In the genomic region with DNA sequence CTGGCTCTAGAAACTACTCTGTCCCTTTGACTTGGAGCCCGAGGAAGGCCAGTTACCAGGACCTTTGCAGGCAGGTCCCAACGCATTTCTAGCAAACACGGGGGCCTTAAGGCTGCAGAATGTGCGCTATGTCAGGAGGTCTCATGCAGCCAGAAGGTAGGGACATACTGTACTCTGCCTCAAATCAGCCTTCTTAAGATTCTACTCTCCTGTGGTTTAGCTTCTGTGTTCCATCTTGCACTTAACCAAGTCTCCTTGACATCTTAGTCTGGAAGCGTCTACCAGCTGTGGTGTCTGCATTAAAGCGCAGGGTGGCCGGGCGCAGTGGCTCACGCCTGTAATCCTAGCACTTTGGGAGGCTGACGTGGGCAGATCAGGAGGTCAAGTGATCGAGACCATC, we compare ENCODE assay signal across 28 cellular contexts.
DNase-seq lines count a peak whose midpoint lies in the region; ATAC-seq, FAIRE-seq and TF ChIP-seq lines count a peak whose summit lies in the region.
"Had no signal": no experiment of that assay in that cellular context is flagged by ENCODE, and none has a peak within 500 bp of the region (broad histone marks: within the 10 kb centered on the region; RNA-seq: fewer than 3 reads in every experiment).

No MANE protein-coding gene starts in this region.

- ATAC-seq in natural killer cell (no peak), psoas muscle (peak in 2 of 4 donors; percentile 15 to 55), GM19452 (IDR thresholded peaks at IDR 0.05; ENCODE audit: unreplicated experiment) (no peak), HepG2 (no peak)
- ATAC-seq in natural killer cell treated with Interleukin-12 subunit alpha and Interleukin-12 subunit beta and Interleukin-15 and Interleukin-18, amount 100 ng/mL, for 72 hours, result no peak
- ATAC-seq: activated CD8-positive, alpha-beta T cell treated with anti-CD3 and anti-CD28 coated beads for 36 hours; stimulated activated naive CD8-positive, alpha-beta T cell treated with anti-CD3 and anti-CD28 coated beads, Interleukin-15, amount 100 ng/mL, for 72 hours had no signal

- DNase-seq in natural killer cell (no peak), psoas muscle (peak in 1 of 2 donors; percentile 61), neural progenitor cell (ENCODE audit: low spot score) (no peak), HepG2 (ENCODE audit: low spot score) (no peak)
- no peak for DNase-seq in natural killer cell treated with Interleukin-12 subunit alpha and Interleukin-12 subunit beta and Interleukin-15 and Interleukin-18, amount 100 ng/mL, for 72 hours (ENCODE audit: low spot score)
- DNase-seq: activated CD8-positive, alpha-beta T cell treated with anti-CD3 and anti-CD28 coated beads for 36 hours; activated effector memory CD4-positive, alpha-beta T cell treated with Interleukin-2 at 50 U/mL for 16 hours; activated naive CD8-positive, alpha-beta T cell treated with anti-CD3 and anti-CD28 coated beads for 36 hours; COR-L47; DND-41; H7; heart left ventricle; KG1; kidney glomerular epithelial cell; mesenchymal stem cell; NCI-H1436; NCI-H2081 treated with DMSO at 0.1 percent for 48 hours; nucleus accumbens; stimulated activated CD4-positive, alpha-beta T cell treated with anti-CD3 and anti-CD28 coated beads, Interleukin-1b, Interleukin-23, amount 100 ng/mL, for 48 hours; stimulated activated CD8-positive, alpha-beta memory T cell treated with anti-CD3 and anti-CD28 coated beads, Interleukin-4, amount 100 ng/mL, for 48 hours; stimulated activated naive CD8-positive, alpha-beta T cell treated with anti-CD3 and anti-CD28 coated beads, Interleukin-15, amount 100 ng/mL, for 72 hours; trophoblast cell had no signal

- H3K36me3 Mint-ChIP-seq in natural killer cell (no peaks in the 10 kb centered on the region), neural progenitor cell (no peaks in the 10 kb centered on the region)
- no peaks in the 10 kb centered on the region for H3K36me3 Mint-ChIP-seq in natural killer cell treated with Interleukin-12 subunit alpha and Interleukin-12 subunit beta and Interleukin-15 and Interleukin-18, amount 100 ng/mL, for 72 hours
- H3K36me3 Mint-ChIP-seq: activated naive CD8-positive, alpha-beta T cell treated with anti-CD3 and anti-CD28 coated beads for 36 hours had no signal

- H3K9ac ChIP-seq in neural progenitor cell, result no peak overlapping the region
- H3K9ac ChIP-seq in HepG2 (ENCODE audit: insufficient read depth, low read depth, low read length), result no peak overlapping the region
- H3K9ac ChIP-seq: BLaER1 treated with 17β-estradiol and CSF1 and Interleukin-3, amounts not matched to agents 10 nM and 100 nM had no signal

- peaks cover 22 to 33% of the 10 kb centered on the region in 2 donors for H3K4me1 Mint-ChIP-seq in natural killer cell
- peaks cover 9 to 13% of the 10 kb centered on the region in 2 donors for H3K4me1 Mint-ChIP-seq in natural killer cell treated with Interleukin-12 subunit alpha and Interleukin-12 subunit beta and Interleukin-15 and Interleukin-18, amount 100 ng/mL, for 72 hours (ENCODE audit: low read depth in 2 of 2)
- H3K4me1 Mint-ChIP-seq in neural progenitor cell, result peaks cover 5% of the 10 kb centered on the region
- H3K4me1 Mint-ChIP-seq: activated naive CD8-positive, alpha-beta T cell treated with anti-CD3 and anti-CD28 coated beads for 36 hours; stimulated activated naive CD8-positive, alpha-beta T cell treated with anti-CD3 and anti-CD28 coated beads, Interleukin-15, amount 100 ng/mL, for 72 hours had no signal

- H3K36me3 ChIP-seq in psoas muscle (ENCODE audit: insufficient read depth in 1 of 2, low read depth in 1 of 2) (no peaks in the 10 kb centered on the region), neural progenitor cell (no peaks in the 10 kb centered on the region), HepG2 (replicated peaks in 1 of 2; ENCODE audit: control insufficient read depth in 1 of 2, insufficient read depth in 2 of 2, low read length in 2 of 2) (no peaks in the 10 kb centered on the region)
- H3K36me3 ChIP-seq: BLaER1 treated with 17β-estradiol and CSF1 and Interleukin-3, amounts not matched to agents 10 nM and 100 nM; heart left ventricle had no signal

- CTCF ChIA-PET in HepG2 (lab: Yijun Ruan, JAX; ENCODE audit: low intra/inter-chr PET ratio, low total read pairs), result no interaction called here

- H3K27ac Mint-ChIP-seq in natural killer cell (peak overlapping the region; percentile 41 to 78), neural progenitor cell (no peak overlapping the region)
- no peak overlapping the region for H3K27ac Mint-ChIP-seq in natural killer cell treated with Interleukin-12 subunit alpha and Interleukin-12 subunit beta and Interleukin-15 and Interleukin-18, amount 100 ng/mL, for 72 hours
- H3K27ac Mint-ChIP-seq: activated CD8-positive, alpha-beta T cell treated with anti-CD3 and anti-CD28 coated beads for 36 hours; activated naive CD8-positive, alpha-beta T cell treated with anti-CD3 and anti-CD28 coated beads for 36 hours; T-helper 2 cell treated with Interferon-gamma antibody and Interleukin-4, amounts not matched to agents 5 μg/mL and 100 μg/mL, for 36 hours had no signal

- H3K79me2 ChIP-seq in neural progenitor cell (ENCODE audit: low read depth) (no peaks in the 10 kb centered on the region), HepG2 (ENCODE audit: insufficient read depth, low read length) (no peaks in the 10 kb centered on the region)

- H3K9me3 ChIP-seq in psoas muscle (no peaks in the 10 kb centered on the region), neural progenitor cell (ENCODE audit: low read depth) (no peaks in the 10 kb centered on the region), HepG2 (ENCODE audit: low read length) (no peaks in the 10 kb centered on the region)
- H3K9me3 ChIP-seq: ascending aorta, heart left ventricle had no signal

- H4K20me1 ChIP-seq in neural progenitor cell (ENCODE audit: low read depth) (no peaks in the 10 kb centered on the region), HepG2 (ENCODE audit: insufficient read depth, low read length) (no peaks in the 10 kb centered on the region)
- H4K20me1 ChIP-seq: BLaER1 treated with 17β-estradiol and CSF1 and Interleukin-3, amounts not matched to agents 10 nM and 100 nM had no signal

- intact Hi-C loops in natural killer cell (cut with micrococcal nuclease), result no loop called here
- intact Hi-C loops in psoas muscle (cut with DNase I), result no loop called here
- intact Hi-C loops in HepG2 (cut with micrococcal nuclease; ENCODE audit: unreplicated experiment), result no loop called here

- no TSS peak for BruUV-seq in HepG2 (replicated peaks; lab: Mats Ljungman, UMichigan)

- in situ Hi-C loops in HepG2 (cut with HindIII; ENCODE audit: extremely low pct_ligation_motif_present, low pct_unique_long_range_greater_than_20kb), result loop anchor here (10.0 kb wide), 1 partner anchor 274 kb away; no protein-coding TSS in a partner anchor

- H3K27ac ChIP-seq in cingulate gyrus (ENCODE audit: low read depth, low read length), result peak overlapping the region; percentile 32
- H3K27ac ChIP-seq in psoas muscle, result peak overlapping the region; percentile 51
- no peak overlapping the region for H3K27ac ChIP-seq in neural progenitor cell
- no peak overlapping the region for H3K27ac ChIP-seq in HepG2 (ENCODE audit: extremely low read length, insufficient read depth, low read length)
- H3K27ac ChIP-seq: ascending aorta; BLaER1 treated with 17β-estradiol and CSF1 and Interleukin-3, amounts not matched to agents 10 nM and 100 nM; heart left ventricle had no signal

- H3K4me2 ChIP-seq in neural progenitor cell (no peak overlapping the region), HepG2 (ENCODE audit: low read depth, low read length) (no peak overlapping the region)
- H3K4me2 ChIP-seq: BLaER1 treated with 17β-estradiol and CSF1 and Interleukin-3, amounts not matched to agents 10 nM and 100 nM; smooth muscle cell had no signal

- no peak for TF ChIP-seq RAD21 in HepG2 (CRISPR knock-in tag; IDR thresholded peaks at IDR 0.05)

- TF ChIP-seq CTCF in natural killer cell (IDR thresholded peaks at IDR 0.05) (no peak), psoas muscle (IDR thresholded peaks at IDR 0.05) (no peak), neural progenitor cell (IDR thresholded peaks at IDR 0.05) (no peak), HepG2 (CRISPR knock-in tag; IDR thresholded peaks at IDR 0.05) (no peak)

- FAIRE-seq in HepG2 (lab: Jason Lieb, UNC), result no peak

- H3K9me3 Mint-ChIP-seq in natural killer cell (no peaks in the 10 kb centered on the region), neural progenitor cell (no peaks in the 10 kb centered on the region)
- H3K9me3 Mint-ChIP-seq in natural killer cell treated with Interleukin-12 subunit alpha and Interleukin-12 subunit beta and Interleukin-15 and Interleukin-18, amount 100 ng/mL, for 72 hours, result no peaks in the 10 kb centered on the region
- H3K9me3 Mint-ChIP-seq: activated CD8-positive, alpha-beta T cell treated with anti-CD3 and anti-CD28 coated beads for 36 hours; activated naive CD8-positive, alpha-beta T cell treated with anti-CD3 and anti-CD28 coated beads for 36 hours; stimulated activated naive CD8-positive, alpha-beta T cell treated with anti-CD3 and anti-CD28 coated beads, Interleukin-15, amount 100 ng/mL, for 72 hours; T-helper 2 cell treated with Interferon-gamma antibody and Interleukin-4, amounts not matched to agents 5 μg/mL and 100 μg/mL, for 36 hours had no signal

- H3K27me3 ChIP-seq in psoas muscle (ENCODE audit: insufficient read depth in 3 of 3, low read length in 2 of 3) (no peaks in the 10 kb centered on the region), neural progenitor cell (no peaks in the 10 kb centered on the region), HepG2 (ENCODE audit: control insufficient read depth in 1 of 2, insufficient read depth in 2 of 2, low read length in 2 of 2) (peaks cover 0 to 8% of the 10 kb centered on the region in 2 experiments; a peak in 3 of 5 replicates)
- H3K27me3 ChIP-seq: ascending aorta; BLaER1 treated with 17β-estradiol and CSF1 and Interleukin-3, amounts not matched to agents 10 nM and 100 nM; heart left ventricle had no signal

- H3K4me3 Mint-ChIP-seq in natural killer cell (peak overlapping the region; percentile 32), neural progenitor cell (no peak overlapping the region)
- no peak overlapping the region for H3K4me3 Mint-ChIP-seq in natural killer cell treated with Interleukin-12 subunit alpha and Interleukin-12 subunit beta and Interleukin-15 and Interleukin-18, amount 100 ng/mL, for 72 hours
- H3K4me3 Mint-ChIP-seq: activated CD8-positive, alpha-beta T cell treated with anti-CD3 and anti-CD28 coated beads for 36 hours; activated naive CD8-positive, alpha-beta T cell treated with anti-CD3 and anti-CD28 coated beads for 36 hours; stimulated activated naive CD8-positive, alpha-beta T cell treated with anti-CD3 and anti-CD28 coated beads, Interleukin-15, amount 100 ng/mL, for 72 hours; T-helper 2 cell treated with Interferon-gamma antibody and Interleukin-4, amounts not matched to agents 5 μg/mL and 100 μg/mL, for 36 hours had no signal

- 37 to 77% (median 63%) methylated on average over 11 of the region's 11 CpGs for WGBS in psoas muscle, 3 donors
- WGBS in HepG2 (ENCODE audit: low lambda C conversion rate), result 44% methylated on average over 11 of the region's 11 CpGs

- H3K4me3 ChIP-seq in psoas muscle, result no peak overlapping the region
- no peak overlapping the region for H3K4me3 ChIP-seq in neural progenitor cell
- H3K4me3 ChIP-seq in HepG2 (replicated peaks in 1 of 3; ENCODE audit: insufficient read depth in 1 of 3, low read depth in 2 of 3, low read length in 3 of 3), result no peak overlapping the region
- H3K4me3 ChIP-seq: ascending aorta; BLaER1 treated with 17β-estradiol and CSF1 and Interleukin-3, amounts not matched to agents 10 nM and 100 nM; heart left ventricle; smooth muscle cell had no signal

- TF ChIP-seq EP300 in HepG2 (IDR thresholded peaks at IDR 0.05; ENCODE audit: low read depth in 2 of 2, low read length in 2 of 2), result no peak
- no peak for TF ChIP-seq EP300 in HepG2 (CRISPR knock-in tag; IDR thresholded peaks at IDR 0.05; ENCODE audit: borderline replicate concordance)

- H3F3A ChIP-seq in neural progenitor cell (ENCODE audit: low read depth), result no peaks in the 10 kb centered on the region

- no peak overlapping the region for H2AFZ ChIP-seq in neural progenitor cell (replicated peaks)
- H2AFZ ChIP-seq in HepG2 (ENCODE audit: low read length), result no peak overlapping the region

- TF ChIP-seq POLR2A in HepG2 (IDR thresholded peaks at IDR 0.05; ENCODE audit: insufficient read depth in 1 of 2, low read depth in 2 of 2, low read length in 2 of 2), result no peak

- no peaks in the 10 kb centered on the region for H3K27me3 Mint-ChIP-seq in natural killer cell (ENCODE audit: low read depth in 2 of 2)
- H3K27me3 Mint-ChIP-seq in natural killer cell treated with Interleukin-12 subunit alpha and Interleukin-12 subunit beta and Interleukin-15 and Interleukin-18, amount 100 ng/mL, for 72 hours, result no peaks in the 10 kb centered on the region
- H3K27me3 Mint-ChIP-seq in neural progenitor cell (ENCODE audit: insufficient read depth, low read depth), result peaks cover 2% of the 10 kb centered on the region
- H3K27me3 Mint-ChIP-seq: activated CD8-positive, alpha-beta T cell treated with anti-CD3 and anti-CD28 coated beads for 36 hours; activated naive CD8-positive, alpha-beta T cell treated with anti-CD3 and anti-CD28 coated beads for 36 hours; stimulated activated naive CD8-positive, alpha-beta T cell treated with anti-CD3 and anti-CD28 coated beads, Interleukin-15, amount 100 ng/mL, for 72 hours had no signal

- POLR2A ChIA-PET in HepG2 (lab: Yijun Ruan, JAX), result no interaction called here

- peaks cover 12% of the 10 kb centered on the region for H3K4me1 ChIP-seq in psoas muscle
- H3K4me1 ChIP-seq in neural progenitor cell, result no peaks in the 10 kb centered on the region
- peaks cover 27% of the 10 kb centered on the region for H3K4me1 ChIP-seq in HepG2 (ENCODE audit: insufficient read depth, low read length)
- H3K4me1 ChIP-seq: ascending aorta had no signal

Comparison
In these comparisons a context has a peak if more than half of its experiments do, and no peak if none do; other contexts are left out.
1. H3K27ac Mint-ChIP-seq: peak in natural killer cell (2 of 2); none in natural killer cell treated with Interleukin-12 subunit alpha and Interleukin-12 subunit beta and Interleukin-15 and Interleukin-18, amount 100 ng/mL, for 72 hours (0 of 2) and neural progenitor cell (single experiment).
2. H3K27ac ChIP-seq: peak in cingulate gyrus (single experiment) and psoas muscle (single experiment); none in neural progenitor cell (single experiment) and HepG2 (single experiment).